Comparison of ENCODE assay signal across 19 cellular contexts in genomic region chr2:220641137-220641536, GRCh38.
"Had no signal": no experiment of that assay in that cellular context is flagged by ENCODE, and none has a peak within 500 bp of the region (broad histone marks: within the 10 kb centered on the region; RNA-seq: fewer than 3 reads in every experiment).

No MANE protein-coding gene starts in this region.

- DNase-seq: IMR-90; Karpas-422; KG1; MG63; NCI-H1092 treated with DMSO at 0.1 percent for 48 hours; NCI-H1436; NCI-H187; NCI-H2029; NCI-H2171 treated with DMSO at 0.1 percent for 48 hours; NCI-H2227 treated with DMSO at 0.1 percent for 48 hours; NCI-H526 treated with DMSO at 0.1 percent for 48 hours; NCI-H774; NK-92 treated with Interleukin-12 subunit alpha and Interleukin-12 subunit beta, amount 100 ng/mL, for 24 hours; SHP77; T-helper 1 cell had no signal

- H3K9me3 ChIP-seq: MG63 had no signal

- FAIRE-seq: HepG2 had no signal

- H3K4me3 ChIP-seq: MG63 had no signal

- H3K27me3 ChIP-seq: MG63 had no signal

- ATAC-seq: HepG2, Panc1, SK-N-SH treated with all-trans-retinoic acid at 6 μM for 48 hours had no signal

- H3K36me3 ChIP-seq: MG63 had no signal

- H3K27ac ChIP-seq: RWPE1 had no signal
